ENCODE assay signal across 9 cellular contexts in genomic region chr6:160102956-160103824, GRCh38. TPM values are rescaled to one million over a fixed set of nuclear protein-coding genes. Genes with fewer than 3 reads are reported as not detected.
A peak's percentile ranks its signal among the peaks of the same experiment; 100 is the strongest.
DNase-seq lines count a peak whose midpoint lies in the region; ATAC-seq and TF ChIP-seq lines count a peak whose summit lies in the region.
"Had no signal": no experiment of that assay in that cellular context is flagged by ENCODE, and none has a peak within 500 bp of the region (broad histone marks: within the 10 kb centered on the region; RNA-seq: fewer than 3 reads in every experiment).

No MANE protein-coding gene starts in this region.

- no peak overlapping the region for H3K27ac ChIP-seq in CD4-positive, CD25-positive, alpha-beta regulatory T cell (ENCODE audit: insufficient read depth, low read length, poor library complexity, severe bottlenecking)
- H3K27ac ChIP-seq in smooth muscle cell (ENCODE audit: low read depth) (no peak overlapping the region), suprapubic skin (no peak overlapping the region)
- H3K27ac ChIP-seq: SK-N-MC had no signal

- H3F3A ChIP-seq in smooth muscle cell (ENCODE audit: low read depth), result no peaks in the 10 kb centered on the region

- H3K27me3 Mint-ChIP-seq in CD4-positive, CD25-positive, alpha-beta regulatory T cell, result no peaks in the 10 kb centered on the region

- H3K4me3 Mint-ChIP-seq in CD4-positive, CD25-positive, alpha-beta regulatory T cell, result no peak overlapping the region

- no peaks in the 10 kb centered on the region for H3K27me3 ChIP-seq in CD4-positive, CD25-positive, alpha-beta regulatory T cell (ENCODE audit: control insufficient read depth, insufficient read depth, low read length)
- no peaks in the 10 kb centered on the region for H3K27me3 ChIP-seq in smooth muscle cell (ENCODE audit: low read depth)
- H3K27me3 ChIP-seq in suprapubic skin, result no peaks in the 10 kb centered on the region

- no peaks in the 10 kb centered on the region for H3K4me1 ChIP-seq in CD4-positive, CD25-positive, alpha-beta regulatory T cell (ENCODE audit: control insufficient read depth, insufficient read depth, low read length, poor library complexity, severe bottlenecking)
- no peaks in the 10 kb centered on the region for H3K4me1 ChIP-seq in smooth muscle cell (ENCODE audit: low read depth)
- peaks cover 10% of the 10 kb centered on the region for H3K4me1 ChIP-seq in suprapubic skin

- peaks cover 45% of the 10 kb centered on the region for H3K36me3 Mint-ChIP-seq in CD4-positive, CD25-positive, alpha-beta regulatory T cell

- H3K27ac Mint-ChIP-seq in CD4-positive, CD25-positive, alpha-beta regulatory T cell, result no peak overlapping the region

- 94% methylated on average over 10 of the region's 14 CpGs for WGBS in smooth muscle cell (ENCODE audit: low lambda C conversion rate)
- WGBS in suprapubic skin, result 82% methylated on average over 11 of the region's 14 CpGs

- TF ChIP-seq POLR2A in erythroblast (IDR thresholded peaks at IDR 0.05; ENCODE audit: low read length) (no peak), suprapubic skin (IDR thresholded peaks at IDR 0.05) (no peak)

- ATAC-seq in CD4-positive, CD25-positive, alpha-beta regulatory T cell (ENCODE audit: low read depth in 2 of 2), result no peak
- ATAC-seq in GM19351 (IDR thresholded peaks at IDR 0.05; ENCODE audit: unreplicated experiment) (peak; percentile 72), GM21723 (IDR thresholded peaks at IDR 0.05; ENCODE audit: unreplicated experiment) (no peak)

- H4K20me1 ChIP-seq in smooth muscle cell (ENCODE audit: low read depth), result no peaks in the 10 kb centered on the region

- TF ChIP-seq CTCF in smooth muscle cell (IDR thresholded peaks at IDR 0.05; ENCODE audit: borderline replicate concordance, insufficient read depth, poor library complexity, severe bottlenecking) (peak; percentile 41), suprapubic skin (IDR thresholded peaks at IDR 0.05) (no peak)

- H3K4me2 ChIP-seq in smooth muscle cell, result no peak overlapping the region

- DNase-seq in CD4-positive, CD25-positive, alpha-beta regulatory T cell, result peak in 2 of 3 donors; percentile 5 to 45
- DNase-seq in RKO (ENCODE audit: low spot score), result peak; percentile 27
- DNase-seq in erythroblast (lab: John Stamatoyannopoulos, UW), result peak; percentile 73 to 82
- DNase-seq in smooth muscle cell (lab: John Stamatoyannopoulos, UW; ENCODE audit: unreplicated experiment), result no peak
- no peak for DNase-seq in suprapubic skin (ENCODE audit: low spot score in 2 of 2)
- DNase-seq in LoVo (ENCODE audit: low spot score), result no peak

- TF ChIP-seq EP300 in suprapubic skin (IDR thresholded peaks at IDR 0.05), result no peak

- peaks cover 56% of the 10 kb centered on the region for H3K36me3 ChIP-seq in CD4-positive, CD25-positive, alpha-beta regulatory T cell (ENCODE audit: control insufficient read depth, insufficient read depth, low read length)
- H3K36me3 ChIP-seq in smooth muscle cell (ENCODE audit: low read depth) (peaks cover 13% of the 10 kb centered on the region), suprapubic skin (peaks cover 73% of the 10 kb centered on the region)

- H3K9me3 ChIP-seq in CD4-positive, CD25-positive, alpha-beta regulatory T cell (ENCODE audit: control insufficient read depth in 2 of 2, low read length in 2 of 2), result no peaks in the 10 kb centered on the region
- H3K9me3 ChIP-seq in smooth muscle cell (replicated peaks; ENCODE audit: low read depth) (no peaks in the 10 kb centered on the region), suprapubic skin (no peaks in the 10 kb centered on the region)

- H3K4me3 ChIP-seq in CD4-positive, CD25-positive, alpha-beta regulatory T cell (ENCODE audit: low read depth, low read length), result no peak overlapping the region
- H3K4me3 ChIP-seq in smooth muscle cell, result no peak overlapping the region
- H3K4me3 ChIP-seq in suprapubic skin, result no peak overlapping the region
- H3K4me3 ChIP-seq: SK-N-MC had no signal

- no peak overlapping the region for H2AFZ ChIP-seq in smooth muscle cell (ENCODE audit: low read depth)

- H3K4me1 Mint-ChIP-seq in CD4-positive, CD25-positive, alpha-beta regulatory T cell, result peaks cover 5% of the 10 kb centered on the region in 4 donors

- no peaks in the 10 kb centered on the region for H3K9me3 Mint-ChIP-seq in CD4-positive, CD25-positive, alpha-beta regulatory T cell

- no peaks in the 10 kb centered on the region for H3K79me2 ChIP-seq in smooth muscle cell (ENCODE audit: low read depth)

- no peak overlapping the region for H3K9ac ChIP-seq in smooth muscle cell (ENCODE audit: low read depth)

RNA-seq across cellular contexts. Expression of gene SLC22A1, which starts 18.4 kb away (rescaled TPM):
- total RNA-seq in CD4-positive, CD25-positive, alpha-beta regulatory T cell, result 2.5 TPM
- not detected for polyA plus RNA-seq in CD4-positive, CD25-positive, alpha-beta regulatory T cell
- total RNA-seq in smooth muscle cell (0.04 and 1.4 TPM in 2 replicates), suprapubic skin (1 to 10 TPM in 2 of 4 donors, under 1 TPM in 1, not detected in 1; 0.26 to 3.9 (median 3.3) TPM)
- 1.5 and 1.6 TPM in 2 replicates for polyA plus RNA-seq in smooth muscle cell

Comparison
In these comparisons a context has a peak if more than half of its experiments do, and no peak if none do; other contexts are left out.
1. DNase-seq: peak in CD4-positive, CD25-positive, alpha-beta regulatory T cell (2 of 3), RKO (single experiment) and erythroblast (2 of 2); none in smooth muscle cell (single experiment), suprapubic skin (0 of 2) and LoVo (single experiment).